19 cellular contexts compared by ENCODE assay signal in the genomic region with DNA sequence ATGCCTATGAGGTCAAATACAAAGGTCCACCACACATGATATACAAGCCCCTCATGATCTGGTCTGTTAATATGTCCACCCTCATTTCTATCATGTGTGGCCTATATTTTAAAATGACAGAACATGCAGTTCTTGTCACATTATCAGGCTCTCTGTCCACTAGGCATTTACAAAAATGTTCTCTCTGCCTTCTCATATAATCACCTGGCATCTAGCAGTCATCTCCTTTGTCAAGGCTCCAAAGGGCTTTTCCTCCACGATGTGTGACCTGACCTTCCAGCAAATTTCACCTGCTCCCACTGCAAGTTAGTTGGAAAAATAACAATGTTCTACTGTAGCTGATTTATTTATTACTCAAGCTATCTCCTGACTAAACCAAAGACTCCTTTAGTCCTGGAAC.
"Had no signal": no experiment of that assay in that cellular context is flagged by ENCODE, and none has a peak within 500 bp of the region (broad histone marks: within the 10 kb centered on the region; RNA-seq: fewer than 3 reads in every experiment).

No MANE protein-coding gene starts in this region.

- H3K27me3 ChIP-seq: brain microvascular endothelial cell, heart left ventricle, right lobe of liver, upper lobe of right lung had no signal

- H3K9me3 ChIP-seq: right lobe of liver, upper lobe of right lung had no signal

- H3K9me3 Mint-ChIP-seq: activated CD4-positive, alpha-beta T cell treated with anti-CD3 and anti-CD28 coated beads, Interleukin-2, amount 10 ng/mL, durations not matched to agents 24 days and 14 days; activated CD8-positive, alpha-beta T cell treated with anti-CD3 and anti-CD28 coated beads for 36 hours; activated naive CD4-positive, alpha-beta T cell treated with anti-CD3 and anti-CD28 coated beads, Interleukin-2, amount 50 U/mL, for 24 hours; activated T-helper 1 cell treated with anti-CD3 and anti-CD28 coated beads, Interleukin-12 subunit alpha, Interleukin-12 subunit beta, Interleukin-2, Interleukin-4 antibody, amounts not matched to agents 30 ng/mL and 10 ng/mL and 1 ng/mL, durations not matched to agents 14 hours and 24 hours and 36 hours; stimulated activated memory B cell treated with anti-CD40 and anti-IgM and Interleukin-4, amounts not matched to agents 10 μg/mL and 1 μg/mL and 100 μg/mL, for 72 hours had no signal

- H3K27ac ChIP-seq: brain microvascular endothelial cell, right lobe of liver, upper lobe of right lung had no signal

- H3K36me3 Mint-ChIP-seq: activated naive CD4-positive, alpha-beta T cell treated with anti-CD3 and anti-CD28 coated beads, Interleukin-2, amount 50 U/mL, for 24 hours; stimulated activated memory B cell treated with anti-CD40 and anti-IgM and Interleukin-4, amounts not matched to agents 10 μg/mL and 1 μg/mL and 100 μg/mL, for 72 hours had no signal

- H3K4me1 Mint-ChIP-seq: activated CD4-positive, alpha-beta T cell treated with anti-CD3 and anti-CD28 coated beads, Interleukin-2, amount 10 ng/mL, durations not matched to agents 24 days and 14 days; activated naive CD4-positive, alpha-beta T cell treated with anti-CD3 and anti-CD28 coated beads, Interleukin-2, amount 50 U/mL, for 24 hours; stimulated activated memory B cell treated with anti-CD40 and anti-IgM and Interleukin-4, amounts not matched to agents 10 μg/mL and 1 μg/mL and 100 μg/mL, for 72 hours had no signal

- ATAC-seq: activated CD4-positive, CD25-positive, alpha-beta regulatory T cell treated with anti-CD3 and anti-CD28 coated beads, Interleukin-2, amount 50 U/mL, for 24 hours; activated CD8-positive, alpha-beta T cell treated with anti-CD3 and anti-CD28 coated beads for 36 hours; right lobe of liver; stimulated activated memory B cell treated with anti-CD40 and anti-IgM and Interleukin-4, amounts not matched to agents 10 μg/mL and 1 μg/mL and 100 μg/mL, for 72 hours had no signal

- DNase-seq: activated CD4-positive, alpha-beta T cell treated with anti-CD3 and anti-CD28 coated beads, Interleukin-2, amount 10 ng/mL, durations not matched to agents 24 days and 14 days; activated CD8-positive, alpha-beta T cell treated with anti-CD3 and anti-CD28 coated beads for 36 hours; activated gamma-delta T cell; anterior cingulate cortex; brain microvascular endothelial cell; caudate nucleus; effector memory CD4-positive, alpha-beta T cell; heart left ventricle; left ventricle myocardium superior; nephron progenitor cell; nucleus accumbens; right lobe of liver; small intestine; stimulated activated CD4-positive, alpha-beta T cell treated with anti-CD3 and anti-CD28 coated beads, Interleukin-2, amount 100 ng/mL, for 24 hours; upper lobe of right lung had no signal

- H3K27me3 Mint-ChIP-seq: activated CD4-positive, alpha-beta T cell treated with anti-CD3 and anti-CD28 coated beads, Interleukin-2, amount 10 ng/mL, durations not matched to agents 24 days and 14 days had no signal

- H3K27ac Mint-ChIP-seq: activated CD4-positive, alpha-beta T cell treated with anti-CD3 and anti-CD28 coated beads, Interleukin-2, amount 10 ng/mL, durations not matched to agents 24 days and 14 days; activated CD8-positive, alpha-beta T cell treated with anti-CD3 and anti-CD28 coated beads for 36 hours; activated naive CD4-positive, alpha-beta T cell treated with anti-CD3 and anti-CD28 coated beads, Interleukin-2, amount 50 U/mL, for 24 hours; activated T-helper 1 cell treated with anti-CD3 and anti-CD28 coated beads, Interleukin-12 subunit alpha, Interleukin-12 subunit beta, Interleukin-2, Interleukin-4 antibody, amounts not matched to agents 30 ng/mL and 10 ng/mL and 1 ng/mL, durations not matched to agents 14 hours and 24 hours and 36 hours; nephron progenitor cell; stimulated activated memory B cell treated with anti-CD40 and anti-IgM and Interleukin-4, amounts not matched to agents 10 μg/mL and 1 μg/mL and 100 μg/mL, for 72 hours had no signal

- H3K36me3 ChIP-seq: brain microvascular endothelial cell, right lobe of liver, upper lobe of right lung had no signal

- H3K4me3 Mint-ChIP-seq: activated CD4-positive, alpha-beta T cell treated with anti-CD3 and anti-CD28 coated beads, Interleukin-2, amount 10 ng/mL, durations not matched to agents 24 days and 14 days; activated CD8-positive, alpha-beta T cell treated with anti-CD3 and anti-CD28 coated beads for 36 hours; activated naive CD4-positive, alpha-beta T cell treated with anti-CD3 and anti-CD28 coated beads, Interleukin-2, amount 50 U/mL, for 24 hours; activated T-helper 1 cell treated with anti-CD3 and anti-CD28 coated beads, Interleukin-12 subunit alpha, Interleukin-12 subunit beta, Interleukin-2, Interleukin-4 antibody, amounts not matched to agents 30 ng/mL and 10 ng/mL and 1 ng/mL, durations not matched to agents 14 hours and 24 hours and 36 hours; nephron progenitor cell; stimulated activated memory B cell treated with anti-CD40 and anti-IgM and Interleukin-4, amounts not matched to agents 10 μg/mL and 1 μg/mL and 100 μg/mL, for 72 hours had no signal

- H3K4me3 ChIP-seq: heart left ventricle, right lobe of liver, upper lobe of right lung had no signal

- H3K4me1 ChIP-seq: right lobe of liver had no signal
